In genomic region chr1:1232801-1233566, GRCh38 we compare ENCODE assay signal across 9 cellular contexts. TPM values are rescaled to one million over a fixed set of nuclear protein-coding genes. Genes with fewer than 3 reads are reported as not detected.
DNase-seq lines count a peak whose midpoint lies in the region; TF ChIP-seq lines count a peak whose summit lies in the region.
"Had no signal": no experiment of that assay in that cellular context is flagged by ENCODE, and none has a peak within 500 bp of the region (broad histone marks: within the 10 kb centered on the region; RNA-seq: fewer than 3 reads in every experiment).

No MANE protein-coding gene starts in this region.

- H3K4me1 Mint-ChIP-seq in Calu3 (ENCODE audit: low read depth, unreplicated experiment): peaks cover 16% of the 10 kb centered on the region
- peaks cover 8% of the 10 kb centered on the region for H3K4me1 Mint-ChIP-seq in endodermal cell
- H3K4me1 Mint-ChIP-seq in progenitor cell of endocrine pancreas (ENCODE audit: low read depth): peaks cover 16% of the 10 kb centered on the region

- peak overlapping the region; percentile 59 for H3K4me2 ChIP-seq in OCI-LY3 (ENCODE audit: low read length)

- peaks cover 16% of the 10 kb centered on the region for H3K4me1 ChIP-seq in OCI-LY3 (ENCODE audit: low read length)
- H3K4me1 ChIP-seq in endodermal cell (ENCODE audit: control insufficient read depth, insufficient read depth, low read length): no peaks in the 10 kb centered on the region
- H3K4me1 ChIP-seq in BE2C: peaks cover 8% of the 10 kb centered on the region

- H3K27ac ChIP-seq in OCI-LY3 (ENCODE audit: low read length) (no peak overlapping the region), endodermal cell (ENCODE audit: low read depth, low read length) (no peak overlapping the region), brain microvascular endothelial cell (no peak overlapping the region)

- H3K9me3 ChIP-seq in OCI-LY3 (ENCODE audit: insufficient read depth, low read length) (no peaks in the 10 kb centered on the region), endodermal cell (ENCODE audit: control insufficient read depth, low read length) (no peaks in the 10 kb centered on the region), BE2C (peaks cover 6% of the 10 kb centered on the region)

- H2AFZ ChIP-seq in OCI-LY3 (ENCODE audit: low read depth, low read length): no peak overlapping the region

- peaks cover 10% of the 10 kb centered on the region; the same call in 1 of the 2 replicates for H4K20me1 ChIP-seq in OCI-LY3 (ENCODE audit: insufficient read depth, low read length)

- H3K27me3 Mint-ChIP-seq in Calu3 (ENCODE audit: unreplicated experiment) (no peaks in the 10 kb centered on the region), endodermal cell (ENCODE audit: insufficient read depth) (no peaks in the 10 kb centered on the region), progenitor cell of endocrine pancreas (no peaks in the 10 kb centered on the region)

- H3K27me3 ChIP-seq in OCI-LY3 (ENCODE audit: low read depth, low read length) (no peaks in the 10 kb centered on the region), endodermal cell (ENCODE audit: control insufficient read depth, insufficient read depth, low read length, poor library complexity, severe bottlenecking) (no peaks in the 10 kb centered on the region), BE2C (peaks cover 7% of the 10 kb centered on the region), brain microvascular endothelial cell (replicated peaks) (no peaks in the 10 kb centered on the region)

- H3K4me3 ChIP-seq in OCI-LY3 (ENCODE audit: low read length): peak overlapping the region; percentile 71
- peak overlapping the region; percentile 64 for H3K4me3 ChIP-seq in endodermal cell (ENCODE audit: low read length)
- H3K4me3 ChIP-seq in BE2C (ENCODE audit: low read depth, low read length): no peak overlapping the region
- no peak overlapping the region for H3K4me3 ChIP-seq in brain microvascular endothelial cell (ENCODE audit: low read depth, low read length)

- WGBS in endodermal cell (ENCODE audit: insufficient coverage in 1 of 2, insufficient read length in 1 of 2), 2 experiments: 95 to 96% methylated on average over 95 to 97 of the region's 97 CpGs

- CTCF ChIA-PET in Calu3 (lab: Charles Lee): no interaction called here

- H3K9me3 Mint-ChIP-seq in Calu3 (ENCODE audit: low read depth, unreplicated experiment) (no peaks in the 10 kb centered on the region), endodermal cell (peaks cover 6% of the 10 kb centered on the region), progenitor cell of endocrine pancreas (ENCODE audit: low read depth) (peaks cover 3% of the 10 kb centered on the region)

- in situ Hi-C loops in brain microvascular endothelial cell (cut with HindIII; ENCODE audit: low pct_ligation_motif_present, low sequenced_read_pairs): no loop called here

- BruUV-seq in Calu3 (replicated peaks; lab: Mats Ljungman, UMichigan): no TSS peak

- H3K36me3 ChIP-seq in OCI-LY3 (replicated peaks; ENCODE audit: low read depth, low read length): peaks cover 34% of the 10 kb centered on the region
- peaks cover 16% of the 10 kb centered on the region for H3K36me3 ChIP-seq in endodermal cell (ENCODE audit: control insufficient read depth, insufficient read depth, low read length)
- peaks cover 26% of the 10 kb centered on the region for H3K36me3 ChIP-seq in BE2C
- H3K36me3 ChIP-seq in brain microvascular endothelial cell (replicated peaks): peaks cover 5% of the 10 kb centered on the region

- H3K79me2 ChIP-seq in OCI-LY3 (ENCODE audit: low read length): peaks cover 60% of the 10 kb centered on the region

- intact Hi-C loops in Calu3 (cut with micrococcal nuclease; ENCODE audit: unreplicated experiment): loop anchor here (10.0 kb wide), 1 partner anchor 68 kb away; no protein-coding TSS in a partner anchor

- TF ChIP-seq CTCF in Calu3 (IDR thresholded peaks at IDR 0.05; ENCODE audit: unreplicated experiment) (no peak), OCI-LY3 (IDR thresholded peaks at IDR 0.05; ENCODE audit: low read depth, low read length) (no peak), endodermal cell (conservative IDR thresholded peaks at IDR 0.05) (no peak), progenitor cell of endocrine pancreas (IDR thresholded peaks at IDR 0.05; ENCODE audit: unreplicated experiment) (no peak), BE2C (IDR thresholded peaks at IDR 0.05; ENCODE audit: low read depth, low read length) (no peak), brain microvascular endothelial cell (IDR thresholded peaks at IDR 0.05; ENCODE audit: low read depth, low read length, missing control alignments) (no peak)

- peak overlapping the region; percentile 76 for H3K27ac Mint-ChIP-seq in Calu3 (ENCODE audit: unreplicated experiment)
- no peak overlapping the region for H3K27ac Mint-ChIP-seq in endodermal cell
- peak overlapping the region; percentile 90 for H3K27ac Mint-ChIP-seq in progenitor cell of endocrine pancreas

- H3K9ac ChIP-seq in OCI-LY3 (ENCODE audit: low read length): no peak overlapping the region
- H3K9ac ChIP-seq in endodermal cell (ENCODE audit: extremely low read depth, low read length, poor library complexity, severe bottlenecking): no peak overlapping the region

- H3K4me3 Mint-ChIP-seq in Calu3 (ENCODE audit: low read depth, unreplicated experiment) (peak overlapping the region; percentile 43), endodermal cell (peak overlapping the region; percentile 37), progenitor cell of endocrine pancreas (ENCODE audit: low read depth) (peak overlapping the region; percentile 65)

- DNase-seq in Calu3: no peak
- DNase-seq in endodermal cell: no peak
- no peak for DNase-seq in progenitor cell of endocrine pancreas (ENCODE audit: low spot score, unreplicated experiment)
- no peak for DNase-seq in H4 (ENCODE audit: low spot score)
- DNase-seq in BE2C: no peak
- DNase-seq in DMS153 (lab: John Stamatoyannopoulos, UW): no peak
- no peak for DNase-seq in brain microvascular endothelial cell
- DNase-seq: stimulated activated CD4-positive, alpha-beta T cell treated with anti-CD3 and anti-CD28 coated beads, Interleukin-1b, Interleukin-23, amount 100 ng/mL, for 48 hours had no signal

- H3K36me3 Mint-ChIP-seq in Calu3 (ENCODE audit: insufficient read depth, unreplicated experiment) (peaks cover 55% of the 10 kb centered on the region), endodermal cell (ENCODE audit: low read depth) (peaks cover 24% of the 10 kb centered on the region), progenitor cell of endocrine pancreas (ENCODE audit: insufficient read depth) (peaks cover 13% of the 10 kb centered on the region)

RNA-seq across cellular contexts. Expression of gene B3GALT6, which starts 0.9 kb away (rescaled TPM):
- total RNA-seq in Calu3 (2022): 23.4 and 25.9 TPM in 2 replicates
- 10 to 100 TPM; 24.8 to 31.5 TPM for total RNA-seq in endodermal cell
- polyA plus RNA-seq in endodermal cell (2013, experiment 1 of 2): 27.8 TPM
- polyA plus RNA-seq in endodermal cell (2013, experiment 2 of 2): 24.0 TPM
- 31.7 and 31.9 TPM in 2 replicates for total RNA-seq in progenitor cell of endocrine pancreas
- total RNA-seq in H4 (2014; rRNA removed; shearing (Covaris generic)): 20.5 and 29.6 TPM in 2 replicates
- 33.8 TPM for polyA plus RNA-seq in BE2C (2012; ENCODE audit: insufficient read depth, insufficient read length, low read depth)

RNA-seq across cellular contexts. Expression of gene SDF4, which starts 1.2 kb away (rescaled TPM):
- total RNA-seq in Calu3 (2022) (128 and 161 TPM in 2 replicates), endodermal cell (10 to 100 TPM; 85.9 to 95.6 TPM), progenitor cell of endocrine pancreas (103 and 107 TPM in 2 replicates)
- 77.8 TPM for polyA plus RNA-seq in endodermal cell (2013, experiment 1 of 2)
- polyA plus RNA-seq in endodermal cell (2013, experiment 2 of 2): 71.1 TPM
- 101 and 116 TPM in 2 replicates for total RNA-seq in H4 (2014; rRNA removed; shearing (Covaris generic))
- polyA plus RNA-seq in BE2C (2012; ENCODE audit: insufficient read depth, insufficient read length, low read depth): 404 TPM

RNA-seq across cellular contexts. Expression of gene C1QTNF12, which starts 13.5 kb away (rescaled TPM):
- total RNA-seq in Calu3 (2022) (2.0 and 4.2 TPM in 2 replicates), endodermal cell (10 to 100 TPM in 1 of 2 donors, 1 to 10 TPM in 1; 8.1 to 13.5 TPM), progenitor cell of endocrine pancreas (1.7 and 2.7 TPM in 2 replicates)
- polyA plus RNA-seq in endodermal cell (2013, experiment 1 of 2): 3.2 TPM
- 3.5 TPM for polyA plus RNA-seq in endodermal cell (2013, experiment 2 of 2)
- 0.21 TPM in 1 of 2 replicates, not detected in the other for total RNA-seq in H4 (2014; rRNA removed; shearing (Covaris generic))
- polyA plus RNA-seq in BE2C (2012; ENCODE audit: insufficient read depth, insufficient read length, low read depth): 8.4 TPM

RNA-seq across cellular contexts. Expression of gene TNFRSF4, which starts 19.0 kb away (rescaled TPM):
- total RNA-seq in Calu3 (2022): not detected in 2 replicates
- under 1 TPM in 1 of 2 donors, not detected in 1; 0.20 TPM for total RNA-seq in endodermal cell
- polyA plus RNA-seq in endodermal cell (2013, experiment 1 of 2): not detected
- polyA plus RNA-seq in endodermal cell (2013, experiment 2 of 2): not detected
- 0.33 and 0.38 TPM in 2 replicates for total RNA-seq in progenitor cell of endocrine pancreas
- not detected in 2 replicates for total RNA-seq in H4 (2014; rRNA removed; shearing (Covaris generic))
- polyA plus RNA-seq in BE2C (2012; ENCODE audit: insufficient read depth, insufficient read length, low read depth): 0.96 TPM

RNA-seq across cellular contexts. Expression of gene TNFRSF18, which starts 26.6 kb away (rescaled TPM):
- 0.66 TPM in 1 of 2 replicates, not detected in the other for total RNA-seq in Calu3 (2022)
- total RNA-seq in endodermal cell: 1 to 10 TPM in 1 of 2 donors, under 1 TPM in 1; 0.95 to 1.7 TPM
- not detected for polyA plus RNA-seq in endodermal cell (2013, experiment 1 of 2)
- polyA plus RNA-seq in endodermal cell (2013, experiment 2 of 2): 0.25 TPM
- 0.48 TPM in 1 of 2 replicates, not detected in the other for total RNA-seq in progenitor cell of endocrine pancreas
- not detected in 2 replicates for total RNA-seq in H4 (2014; rRNA removed; shearing (Covaris generic))
- not detected for polyA plus RNA-seq in BE2C (2012; ENCODE audit: insufficient read depth, insufficient read length, low read depth)

Comparison
In these comparisons a context has a peak if more than half of its experiments do, and no peak if none do; other contexts are left out.
1. H3K4me3 ChIP-seq: peak in OCI-LY3 (single experiment) and endodermal cell (single experiment); none in BE2C (single experiment) and brain microvascular endothelial cell (single experiment).
2. Peak in every context shown above with its lines, with median percentiles within 50 percentile points of each other: H3K4me3 Mint-ChIP-seq.